In genomic region chr10:89419548-89419947, GRCh38 we compare ENCODE assay signal across 10 cellular contexts. TPM values are rescaled to one million over a fixed set of nuclear protein-coding genes. Genes with fewer than 3 reads are reported as not detected.
DNase-seq lines count a peak whose midpoint lies in the region; ATAC-seq, FAIRE-seq and TF ChIP-seq lines count a peak whose summit lies in the region.
"Had no signal": no experiment of that assay in that cellular context is flagged by ENCODE, and none has a peak within 500 bp of the region (broad histone marks: within the 10 kb centered on the region; RNA-seq: fewer than 3 reads in every experiment).

No MANE protein-coding gene starts in this region.

- peaks cover 35% of the 10 kb centered on the region for H3K4me1 Mint-ChIP-seq in activated naive CD4-positive, alpha-beta T cell treated with anti-CD3 and anti-CD28 coated beads for 36 hours (ENCODE audit: low read depth)

- TF ChIP-seq EP300 in esophagus muscularis mucosa (IDR thresholded peaks at IDR 0.05) = no peak

- H3K9me3 ChIP-seq in esophagus muscularis mucosa (no peaks in the 10 kb centered on the region), smooth muscle cell (replicated peaks; ENCODE audit: low read depth) (no peaks in the 10 kb centered on the region)

- peaks cover 0 to 21% (median 8%) of the 10 kb centered on the region in 4 donors for H3K36me3 ChIP-seq in esophagus muscularis mucosa
- no peaks in the 10 kb centered on the region for H3K36me3 ChIP-seq in smooth muscle cell (ENCODE audit: low read depth)

- no peaks in the 10 kb centered on the region for H3K9me3 Mint-ChIP-seq in activated naive CD4-positive, alpha-beta T cell treated with anti-CD3 and anti-CD28 coated beads for 36 hours

- CTCF ChIA-PET in activated naive CD4-positive, alpha-beta T cell treated with anti-CD3 and anti-CD28 coated beads for 36 hours (lab: Charles Lee) = interaction anchor here (0.6 to 2.1 kb wide), 5 partner anchors 8 to 1470 kb away, joined by 3 to 6 read pairs (median 4); no protein-coding TSS in a partner anchor
- CTCF ChIA-PET in RWPE1 (lab: Yijun Ruan, JAX) = interaction anchor here (0.6 to 0.8 kb wide), 2 partner anchors 17 to 20 kb away, joined by 4 to 5 read pairs; no protein-coding TSS in a partner anchor

- H3K4me2 ChIP-seq in smooth muscle cell = no peak overlapping the region

- intact Hi-C loops in activated naive CD4-positive, alpha-beta T cell treated with anti-CD3 and anti-CD28 coated beads for 36 hours (cut with micrococcal nuclease) = loop anchor here (2.0 to 10.0 kb wide), 4 partner anchors 281 to 1785 kb away; partner anchors contain the start of genes KIF20B, RPP30 and STAMBPL1
- intact Hi-C loops in esophagus muscularis mucosa (cut with DNase I) = no loop called here

- H4K20me1 ChIP-seq in smooth muscle cell (ENCODE audit: low read depth) = no peaks in the 10 kb centered on the region

- H3K27me3 ChIP-seq in esophagus muscularis mucosa = no peaks in the 10 kb centered on the region
- H3K27me3 ChIP-seq in smooth muscle cell (ENCODE audit: low read depth) = no peaks in the 10 kb centered on the region

- no peak for ATAC-seq in HG02885 (IDR thresholded peaks at IDR 0.05; ENCODE audit: poor library complexity, unreplicated experiment)

- no peak overlapping the region for H3K27ac ChIP-seq in RWPE1
- no peak overlapping the region for H3K27ac ChIP-seq in esophagus muscularis mucosa (replicated peaks in 1 of 4)
- H3K27ac ChIP-seq in smooth muscle cell (ENCODE audit: low read depth) = no peak overlapping the region

- no peak for FAIRE-seq in GM12892 (lab: Jason Lieb, UNC)

- peaks cover 18% of the 10 kb centered on the region for H3K36me3 Mint-ChIP-seq in activated naive CD4-positive, alpha-beta T cell treated with anti-CD3 and anti-CD28 coated beads for 36 hours (ENCODE audit: low read depth)

- no peaks in the 10 kb centered on the region for H3K27me3 Mint-ChIP-seq in activated naive CD4-positive, alpha-beta T cell treated with anti-CD3 and anti-CD28 coated beads for 36 hours (ENCODE audit: low read depth)

- TF ChIP-seq CTCF in RWPE1 (conservative IDR thresholded peaks at IDR 0.05; ENCODE audit: low read depth) (peak; percentile 30), esophagus muscularis mucosa (IDR thresholded peaks at IDR 0.05) (peak in 2 of 3 experiments; percentile 19 to 48), smooth muscle cell (IDR thresholded peaks at IDR 0.05; ENCODE audit: borderline replicate concordance, insufficient read depth, poor library complexity, severe bottlenecking) (peak; percentile 31)

- no peaks in the 10 kb centered on the region for H3K79me2 ChIP-seq in smooth muscle cell (ENCODE audit: low read depth)

- no peak overlapping the region for H2AFZ ChIP-seq in smooth muscle cell (ENCODE audit: low read depth)

- TF ChIP-seq POLR2A in esophagus muscularis mucosa (IDR thresholded peaks at IDR 0.05; ENCODE audit: low read depth) (no peak), GM12892 (IDR thresholded peaks at IDR 0.05; ENCODE audit: low read depth, low read length) (no peak)

- no peak overlapping the region for H3K9ac ChIP-seq in smooth muscle cell (ENCODE audit: low read depth)

- H3K4me3 ChIP-seq in esophagus muscularis mucosa = no peak overlapping the region
- no peak overlapping the region for H3K4me3 ChIP-seq in smooth muscle cell

- H3F3A ChIP-seq in smooth muscle cell (ENCODE audit: low read depth) = no peaks in the 10 kb centered on the region

- peaks cover 25 to 49% (median 37%) of the 10 kb centered on the region in 4 donors for H3K4me1 ChIP-seq in esophagus muscularis mucosa
- no peaks in the 10 kb centered on the region for H3K4me1 ChIP-seq in smooth muscle cell (ENCODE audit: low read depth)

- H3K4me3 Mint-ChIP-seq in activated naive CD4-positive, alpha-beta T cell treated with anti-CD3 and anti-CD28 coated beads for 36 hours = no peak overlapping the region

- 49% methylated on average over 3 of the region's 3 CpGs for WGBS in esophagus muscularis mucosa
- WGBS in smooth muscle cell (ENCODE audit: low lambda C conversion rate) = 66% methylated on average over 3 of the region's 3 CpGs

- POLR2A ChIA-PET in RWPE1 (lab: Yijun Ruan, JAX; ENCODE audit: low non-redundant PET) = no interaction called here

- H3K27ac Mint-ChIP-seq in activated naive CD4-positive, alpha-beta T cell treated with anti-CD3 and anti-CD28 coated beads for 36 hours = no peak overlapping the region

- DNase-seq in activated naive CD4-positive, alpha-beta T cell treated with anti-CD3 and anti-CD28 coated beads for 36 hours = peak; percentile 28
- DNase-seq in activated naive CD4-positive, alpha-beta T cell treated with anti-CD3 and anti-CD28 coated beads, Interleukin-2, amount 50 U/mL, for 16 hours = no peak
- DNase-seq in RWPE1 (ENCODE audit: low spot score) (no peak), esophagus muscularis mucosa (ENCODE audit: extremely low spot score) (no peak), smooth muscle cell (lab: John Stamatoyannopoulos, UW; ENCODE audit: unreplicated experiment) (no peak), GM12892 (ENCODE audit: insufficient read length) (no peak), NCI-H1105 treated with DMSO at 0.1 percent for 48 hours (lab: John Stamatoyannopoulos, UW) (no peak)
- DNase-seq: activated T-cell treated with anti-CD3 and anti-CD28 coated beads for 4 hours had no signal

RNA-seq across cellular contexts. Expression of gene IFIT5, which starts 5.2 kb away (rescaled TPM):
- total RNA-seq in activated naive CD4-positive, alpha-beta T cell treated with anti-CD3 and anti-CD28 coated beads for 36 hours = 1 to 10 TPM; 7.0 to 7.2 TPM
- total RNA-seq in esophagus muscularis mucosa = 10 to 100 TPM; 13.0 to 23.3 (median 19.1) TPM
- total RNA-seq in smooth muscle cell = 5.7 and 7.7 TPM in 2 replicates
- polyA plus RNA-seq in smooth muscle cell = 2.2 and 4.9 TPM in 2 replicates
- polyA plus RNA-seq in GM12892 (2012; ENCODE audit: missing spikeins) = 8.7 TPM

RNA-seq across cellular contexts. Expression of gene IFIT1, which starts 27.1 kb away (rescaled TPM):
- total RNA-seq in activated naive CD4-positive, alpha-beta T cell treated with anti-CD3 and anti-CD28 coated beads for 36 hours = 1 to 10 TPM; 5.9 to 6.0 TPM
- 10 to 100 TPM; 10.6 to 15.4 (median 11.9) TPM for total RNA-seq in esophagus muscularis mucosa
- 0.36 and 1.2 TPM in 2 replicates for total RNA-seq in smooth muscle cell
- polyA plus RNA-seq in smooth muscle cell = 0.79 and 1.8 TPM in 2 replicates
- polyA plus RNA-seq in GM12892 (2012; ENCODE audit: missing spikeins) = 15.0 TPM

RNA-seq across cellular contexts. Expression of gene IFIT1B, which starts 41.7 kb away (rescaled TPM):
- not detected for total RNA-seq in activated naive CD4-positive, alpha-beta T cell treated with anti-CD3 and anti-CD28 coated beads for 36 hours
- under 1 TPM in 1 of 4 donors, not detected in 3; 0.33 TPM for total RNA-seq in esophagus muscularis mucosa
- total RNA-seq in smooth muscle cell = not detected in 2 replicates
- not detected in 2 replicates for polyA plus RNA-seq in smooth muscle cell
- not detected for polyA plus RNA-seq in GM12892 (2012; ENCODE audit: missing spikeins)
- total RNA-seq: Daoy had no signal
